Comparison of ENCODE assay signal across 1 cellular context in genomic region chr7:139108256-139109187, GRCh38.
A peak's percentile ranks its signal among the peaks of the same experiment; 100 is the strongest.
TF ChIP-seq lines count a peak whose summit lies in the region.

No MANE protein-coding gene starts in this region.

TF ChIP-seq in K562, 482 proteins besides CTCF, POLR2A, EP300 and RAD21 (continued from another document):
- TF ChIP-seq, protein P1, sequence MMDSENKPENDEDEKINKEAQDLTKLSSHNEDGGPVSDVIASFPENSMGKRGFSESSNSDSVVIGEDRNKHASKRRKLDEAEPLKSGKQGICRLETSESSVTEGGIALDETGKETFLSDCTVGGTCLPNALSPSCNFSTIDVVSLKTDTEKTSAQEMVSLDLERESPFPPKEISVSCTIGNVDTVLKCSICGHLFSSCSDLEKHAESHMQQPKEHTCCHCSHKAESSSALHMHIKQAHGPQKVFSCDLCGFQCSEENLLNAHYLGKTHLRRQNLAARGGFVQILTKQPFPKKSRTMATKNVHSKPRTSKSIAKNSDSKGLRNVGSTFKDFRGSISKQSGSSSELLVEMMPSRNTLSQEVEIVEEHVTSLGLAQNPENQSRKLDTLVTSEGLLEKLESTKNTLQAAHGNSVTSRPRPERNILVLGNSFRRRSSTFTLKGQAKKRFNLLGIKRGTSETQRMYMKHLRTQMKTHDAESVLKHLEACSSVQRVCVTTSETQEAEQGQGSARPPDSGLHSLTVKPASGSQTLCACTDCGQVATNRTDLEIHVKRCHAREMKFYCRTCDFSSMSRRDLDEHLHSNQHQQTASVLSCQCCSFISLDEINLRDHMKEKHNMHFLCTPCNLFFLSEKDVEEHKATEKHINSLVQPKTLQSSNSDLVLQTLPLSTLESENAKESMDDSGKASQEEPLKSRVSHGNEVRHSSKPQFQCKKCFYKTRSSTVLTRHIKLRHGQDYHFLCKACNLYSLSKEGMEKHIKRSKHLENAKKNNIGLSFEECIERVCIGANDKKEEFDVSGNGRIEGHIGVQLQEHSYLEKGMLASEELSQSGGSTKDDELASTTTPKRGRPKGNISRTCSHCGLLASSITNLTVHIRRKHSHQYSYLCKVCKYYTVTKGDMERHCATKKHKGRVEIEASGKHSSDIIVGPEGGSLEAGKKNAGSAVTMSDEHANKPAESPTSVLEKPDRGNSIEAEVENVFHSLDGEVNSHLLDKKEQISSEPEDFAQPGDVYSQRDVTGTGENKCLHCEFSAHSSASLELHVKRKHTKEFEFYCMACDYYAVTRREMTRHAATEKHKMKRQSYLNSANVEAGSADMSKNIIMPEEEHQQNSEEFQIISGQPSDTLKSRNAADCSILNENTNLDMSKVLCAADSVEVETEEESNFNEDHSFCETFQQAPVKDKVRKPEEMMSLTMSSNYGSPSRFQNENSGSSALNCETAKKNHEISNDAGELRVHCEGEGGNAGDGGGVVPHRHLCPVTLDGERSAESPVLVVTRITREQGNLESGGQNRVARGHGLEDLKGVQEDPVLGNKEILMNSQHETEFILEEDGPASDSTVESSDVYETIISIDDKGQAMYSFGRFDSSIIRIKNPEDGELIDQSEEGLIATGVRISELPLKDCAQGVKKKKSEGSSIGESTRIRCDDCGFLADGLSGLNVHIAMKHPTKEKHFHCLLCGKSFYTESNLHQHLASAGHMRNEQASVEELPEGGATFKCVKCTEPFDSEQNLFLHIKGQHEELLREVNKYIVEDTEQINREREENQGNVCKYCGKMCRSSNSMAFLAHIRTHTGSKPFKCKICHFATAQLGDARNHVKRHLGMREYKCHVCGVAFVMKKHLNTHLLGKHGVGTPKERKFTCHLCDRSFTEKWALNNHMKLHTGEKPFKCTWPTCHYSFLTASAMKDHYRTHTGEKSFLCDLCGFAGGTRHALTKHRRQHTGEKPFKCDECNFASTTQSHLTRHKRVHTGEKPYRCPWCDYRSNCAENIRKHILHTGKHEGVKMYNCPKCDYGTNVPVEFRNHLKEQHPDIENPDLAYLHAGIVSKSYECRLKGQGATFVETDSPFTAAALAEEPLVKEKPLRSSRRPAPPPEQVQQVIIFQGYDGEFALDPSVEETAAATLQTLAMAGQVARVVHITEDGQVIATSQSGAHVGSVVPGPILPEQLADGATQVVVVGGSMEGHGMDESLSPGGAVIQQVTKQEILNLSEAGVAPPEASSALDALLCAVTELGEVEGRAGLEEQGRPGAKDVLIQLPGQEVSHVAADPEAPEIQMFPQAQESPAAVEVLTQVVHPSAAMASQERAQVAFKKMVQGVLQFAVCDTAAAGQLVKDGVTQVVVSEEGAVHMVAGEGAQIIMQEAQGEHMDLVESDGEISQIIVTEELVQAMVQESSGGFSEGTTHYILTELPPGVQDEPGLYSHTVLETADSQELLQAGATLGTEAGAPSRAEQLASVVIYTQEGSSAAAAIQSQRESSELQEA (IDR thresholded peaks at IDR 0.05; ENCODE audit: low read depth) = 0 out of 2 replicates have a peak, but pooled peaks have one; percentile 28
- TF ChIP-seq ZBTB1 (CRISPR knock-in tag; IDR thresholded peaks at IDR 0.05; ENCODE audit: borderline replicate concordance, low read depth) = 0 out of 2 replicates have a peak, but pooled peaks have one; percentile 78
- no peak for TF ChIP-seq CC2D1A (IDR thresholded peaks at IDR 0.05)
- TF ChIP-seq ZFX (CRISPR knock-in tag; IDR thresholded peaks at IDR 0.05) = peak; percentile 48; the same call in 1 of the 2 replicates
- TF ChIP-seq, protein P2, sequence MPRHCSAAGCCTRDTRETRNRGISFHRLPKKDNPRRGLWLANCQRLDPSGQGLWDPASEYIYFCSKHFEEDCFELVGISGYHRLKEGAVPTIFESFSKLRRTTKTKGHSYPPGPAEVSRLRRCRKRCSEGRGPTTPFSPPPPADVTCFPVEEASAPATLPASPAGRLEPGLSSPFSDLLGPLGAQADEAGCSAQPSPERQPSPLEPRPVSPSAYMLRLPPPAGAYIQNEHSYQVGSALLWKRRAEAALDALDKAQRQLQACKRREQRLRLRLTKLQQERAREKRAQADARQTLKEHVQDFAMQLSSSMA (CRISPR knock-in tag; IDR thresholded peaks at IDR 0.05) = peak; percentile 26; the same call in 1 of the 2 replicates
- no peak for TF ChIP-seq POU5F1 (IDR thresholded peaks at IDR 0.05; ENCODE audit: borderline replicate concordance, low read depth, low read length, partially characterized antibody)
- peak in 1 of 3 experiments; percentile 25 for TF ChIP-seq YY1 (IDR thresholded peaks at IDR 0.05; ENCODE audit: borderline replicate concordance in 1 of 3, control insufficient read depth in 1 of 3, extremely low read depth in 1 of 3, insufficient read depth in 3 of 3, insufficient read length in 1 of 3, insufficient replicate concordance in 2 of 3, low read depth in 1 of 3, low read length in 2 of 3)
- 0 out of 2 replicates have a peak, but pooled peaks have one; percentile 33 for TF ChIP-seq ZNF23 (CRISPR knock-in tag; IDR thresholded peaks at IDR 0.05)
- 0 out of 2 replicates have a peak, but pooled peaks have one; percentile 21 for TF ChIP-seq SRSF3 (IDR thresholded peaks at IDR 0.05; ENCODE audit: insufficient read depth, low read length)
- peak; percentile 22 for TF ChIP-seq CHD1 (IDR thresholded peaks at IDR 0.05; ENCODE audit: low read length)
- no peak for TF ChIP-seq JUN (IDR thresholded peaks at IDR 0.05; ENCODE audit: borderline replicate concordance, low read depth, low read length)
- peak; percentile 98 for TF ChIP-seq JUN (CRISPR knock-in tag; IDR thresholded peaks at IDR 0.05; ENCODE audit: borderline replicate concordance)
- TF ChIP-seq L3MBTL2 (IDR thresholded peaks at IDR 0.05) = peak; percentile 36; the same call in 1 of the 2 replicates
- no peak for TF ChIP-seq ETS2 (tag; IDR thresholded peaks at IDR 0.05; ENCODE audit: borderline replicate concordance, poor library complexity, severe bottlenecking)
- TF ChIP-seq RCOR1 (IDR thresholded peaks at IDR 0.05; ENCODE audit: borderline replicate concordance in 1 of 2, low read depth in 2 of 2, low read length in 2 of 2) = no peak; a peak in 2 of 4 replicates
- no peak for TF ChIP-seq PYGO2 (tag; IDR thresholded peaks at IDR 0.05)
- 0 out of 2 replicates have a peak, but pooled peaks have one; percentile 42 for TF ChIP-seq ZNF668 (CRISPR knock-in tag; IDR thresholded peaks at IDR 0.05)
- TF ChIP-seq SMARCA4 (IDR thresholded peaks at IDR 0.05) = peak; percentile 6; the same call in 1 of the 2 replicates
- peak; percentile 70 for TF ChIP-seq SAP30 (IDR thresholded peaks at IDR 0.05; ENCODE audit: borderline replicate concordance, insufficient read depth, low read depth, low read length, poor library complexity, severe bottlenecking)
- 0 out of 2 replicates have a peak, but pooled peaks have one; percentile 36 for TF ChIP-seq TAF15 (IDR thresholded peaks at IDR 0.05; ENCODE audit: low read depth, low read length)
- TF ChIP-seq PTBP1 (IDR thresholded peaks at IDR 0.05; ENCODE audit: low read depth, low read length) = 0 out of 2 replicates have a peak, but pooled peaks have one; percentile 45
- no peak; the same call in 1 of the 2 replicates for TF ChIP-seq RNF2 (IDR thresholded peaks at IDR 0.05)
- no peak for TF ChIP-seq JUND (IDR thresholded peaks at IDR 0.05; ENCODE audit: borderline replicate concordance, low read depth, low read length)
- 0 out of 3 replicates have a peak, but pooled peaks have one; percentile 5 for TF ChIP-seq JUND (tag; IDR thresholded peaks at IDR 0.05; ENCODE audit: borderline replicate concordance, low read depth, low read length)
- no peak for TF ChIP-seq CAMTA2 (CRISPR knock-in tag; conservative IDR thresholded peaks at IDR 0.05)
